Comparison of ENCODE assay signal across 6 cellular contexts in the genomic region with DNA sequence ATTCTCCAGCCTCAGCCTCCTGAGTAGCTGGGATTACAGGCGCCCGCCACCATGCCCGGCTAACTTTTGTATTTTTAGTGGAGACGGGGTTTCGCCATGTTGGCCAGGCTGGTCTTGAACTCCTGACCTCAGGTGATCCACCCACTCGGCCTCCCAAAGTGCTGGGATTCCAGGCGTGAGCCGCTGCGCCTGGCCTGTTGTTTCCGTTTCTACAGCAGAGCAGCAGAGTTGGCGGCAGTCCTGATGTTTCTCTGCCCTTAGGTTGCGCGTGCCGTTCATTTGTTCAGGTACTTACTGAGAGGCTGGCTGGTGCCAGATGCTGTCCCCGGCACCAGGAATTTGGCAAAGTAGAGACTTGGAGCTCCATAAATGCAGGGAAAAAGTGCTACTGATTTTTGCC. TPM values are rescaled to one million over a fixed set of nuclear protein-coding genes. Genes with fewer than 3 reads are reported as not detected.
DNase-seq lines count a peak whose midpoint lies in the region; ATAC-seq and TF ChIP-seq lines count a peak whose summit lies in the region.
"Not testable (repeated sequence)": the region's sequence is repeated elsewhere in the genome, so short reads cannot be mapped to it uniquely, and the experiment has no call there.

No MANE protein-coding gene starts in this region.

- H3K36me3 ChIP-seq in heart left ventricle, result peaks cover 2 to 94% (median 90%) of the 10 kb centered on the region in 9 donors

- H3K27ac Mint-ChIP-seq in T-helper 17 cell, result peak overlapping the region; percentile 84
- peak overlapping the region; percentile 65 for H3K27ac Mint-ChIP-seq in stimulated activated naive B cell treated with anti-CD40 and anti-IgM and Interleukin-4, amounts not matched to agents 10 μg/mL and 1 μg/mL and 100 μg/mL, for 72 hours

- 64 to 90% (median 86%) methylated on average over 15 of the region's 15 CpGs for WGBS in heart left ventricle, 4 donors

- peaks cover 0 to 10% (median 0%) of the 10 kb centered on the region in 12 donors for H3K4me1 ChIP-seq in heart left ventricle

- not testable (repeated sequence) for H3K4me3 ChIP-seq in heart left ventricle

- ATAC-seq in T-helper 17 cell; stimulated activated naive B cell treated with anti-CD40 and anti-IgM and Interleukin-4, amounts not matched to agents 10 μg/mL and 1 μg/mL and 100 μg/mL, for 72 hours (replicated peaks): not testable (repeated sequence)
- peak; percentile 59 for ATAC-seq in Right ventricle myocardium inferior
- ATAC-seq in heart left ventricle, result peak in 3 of 4 donors; percentile 27 to 56 (median 50)

- not testable (repeated sequence) for H3K27me3 ChIP-seq in heart left ventricle

- DNase-seq in T-helper 17 cell; Right ventricle myocardium inferior (ENCODE audit: missing footprints); heart left ventricle; stimulated activated naive B cell treated with anti-CD40 and anti-IgM and Interleukin-4, amounts not matched to agents 10 μg/mL and 1 μg/mL and 100 μg/mL, for 72 hours: not testable (repeated sequence)
- DNase-seq in islet precursor cell (peak; percentile 18), posterior vena cava (ENCODE audit: low spot score) (peak; percentile 30)

- peaks cover 12% of the 10 kb centered on the region for H3K36me3 Mint-ChIP-seq in T-helper 17 cell (ENCODE audit: low read depth)
- peaks cover 70 to 81% of the 10 kb centered on the region in 2 donors for H3K36me3 Mint-ChIP-seq in stimulated activated naive B cell treated with anti-CD40 and anti-IgM and Interleukin-4, amounts not matched to agents 10 μg/mL and 1 μg/mL and 100 μg/mL, for 72 hours

- TF ChIP-seq CTCF in heart left ventricle (IDR thresholded peaks at IDR 0.05), result not testable (repeated sequence)

- not testable (repeated sequence) for H3K9me3 ChIP-seq in T-helper 17 cell (ENCODE audit: control insufficient read depth, low read length, poor library complexity, severe bottlenecking); heart left ventricle

- H3K9me3 Mint-ChIP-seq in stimulated activated naive B cell treated with anti-CD40 and anti-IgM and Interleukin-4, amounts not matched to agents 10 μg/mL and 1 μg/mL and 100 μg/mL, for 72 hours, result not testable (repeated sequence)

- H3K27ac ChIP-seq in heart left ventricle, result not testable (repeated sequence)

- H3K4me1 Mint-ChIP-seq in T-helper 17 cell, result peaks cover 19% of the 10 kb centered on the region
- H3K4me1 Mint-ChIP-seq in stimulated activated naive B cell treated with anti-CD40 and anti-IgM and Interleukin-4, amounts not matched to agents 10 μg/mL and 1 μg/mL and 100 μg/mL, for 72 hours, result peaks cover 23 to 51% of the 10 kb centered on the region in 2 donors

- not testable (repeated sequence) for H3K27me3 Mint-ChIP-seq in T-helper 17 cell; stimulated activated naive B cell treated with anti-CD40 and anti-IgM and Interleukin-4, amounts not matched to agents 10 μg/mL and 1 μg/mL and 100 μg/mL, for 72 hours

- TF ChIP-seq POLR2A in heart left ventricle (IDR thresholded peaks at IDR 0.05), result not testable (repeated sequence)

- H3K4me3 Mint-ChIP-seq in T-helper 17 cell; stimulated activated naive B cell treated with anti-CD40 and anti-IgM and Interleukin-4, amounts not matched to agents 10 μg/mL and 1 μg/mL and 100 μg/mL, for 72 hours: not testable (repeated sequence)

- intact Hi-C loops in Right ventricle myocardium inferior (cut with DNase I), result loop anchor here (2.0 kb wide), 1 partner anchor 234 kb away; no protein-coding TSS in a partner anchor
- intact Hi-C loops in heart left ventricle (cut with DNase I), result loop anchor here in 2 of 10 donors (5.0 to 10.0 kb wide), 2 partner anchors 163 to 236 kb away; no protein-coding TSS in a partner anchor
- intact Hi-C loops in posterior vena cava (cut with DNase I), result not testable (repeated sequence)

RNA-seq across cellular contexts. Expression of gene RBM44, which starts 48.1 kb away (rescaled TPM):
- total RNA-seq in T-helper 17 cell (1 to 10 TPM; 2.2 to 4.0 TPM), Right ventricle myocardium inferior (0.30 TPM), heart left ventricle (under 1 TPM; 0.16 to 0.94 (median 0.44) TPM), posterior vena cava (1 to 10 TPM in 1 of 2 donors, under 1 TPM in 1; 0.60 to 1.6 TPM)
- polyA plus RNA-seq in heart left ventricle, result under 1 TPM; 0.17 to 0.38 TPM
